In the genomic region with DNA sequence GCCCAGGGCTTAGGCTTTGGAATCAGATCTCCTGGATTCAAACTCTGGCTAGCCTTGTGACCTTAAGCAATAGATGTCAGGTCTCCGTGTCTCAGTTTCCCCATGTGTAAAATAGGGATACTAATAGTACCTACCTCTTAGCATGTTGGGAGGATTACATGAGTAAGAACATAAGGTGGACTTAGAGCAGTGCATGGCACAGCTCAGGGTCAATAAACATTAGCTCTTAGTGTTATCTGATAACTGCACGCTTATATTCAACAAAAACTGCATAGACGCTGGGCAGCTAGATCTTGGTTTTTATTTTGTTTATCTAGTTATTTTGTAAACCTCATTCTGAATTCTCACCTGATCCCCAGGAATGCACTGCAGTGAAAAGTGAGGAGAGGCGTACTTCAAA, we compare ENCODE assay signal across 24 cellular contexts.
"Had no signal": no experiment of that assay in that cellular context is flagged by ENCODE, and none has a peak within 500 bp of the region (broad histone marks: within the 10 kb centered on the region; RNA-seq: fewer than 3 reads in every experiment).

No MANE protein-coding gene starts in this region.

- H3K9ac ChIP-seq: neural progenitor cell, parathyroid adenoma had no signal

- H3K27me3 ChIP-seq: neural progenitor cell, ovary, suprapubic skin, testis, transverse colon, upper lobe of right lung, uterus had no signal

- H3K4me2 ChIP-seq: neural progenitor cell had no signal

- H3K36me3 ChIP-seq: neural progenitor cell, ovary, suprapubic skin, tibial artery, transverse colon, upper lobe of right lung, uterus had no signal

- H3K9me3 ChIP-seq: ovary, psoas muscle, suprapubic skin, testis, tibial artery, transverse colon, upper lobe of right lung, uterus had no signal

- H2AFZ ChIP-seq: neural progenitor cell, parathyroid adenoma had no signal

- H3K4me1 ChIP-seq: neural progenitor cell, parathyroid adenoma, psoas muscle, testis, tibial artery, upper lobe of right lung, uterus had no signal

- H3K27ac ChIP-seq: neural progenitor cell, ovary, parathyroid adenoma, psoas muscle, skin epidermis, suprapubic skin, testis, tibial artery, transverse colon, upper lobe of right lung, uterus had no signal

- H3K79me2 ChIP-seq: parathyroid adenoma had no signal

- H3K4me3 ChIP-seq: neural progenitor cell, ovary, psoas muscle, skin epidermis, suprapubic skin, testis, tibial artery, transverse colon, upper lobe of right lung, uterus had no signal

- ATAC-seq: naive thymus-derived CD4-positive, alpha-beta T cell; psoas muscle; right cardiac atrium; sciatic nerve; stimulated activated effector memory CD8-positive, alpha-beta T cell treated with anti-CD3 and anti-CD28 coated beads, Interleukin-12 subunit alpha, Interleukin-12 subunit beta, amount 100 ng/mL, for 72 hours; stimulated activated naive B cell treated with anti-CD40 and anti-IgM and Interleukin-4, amounts not matched to agents 10 μg/mL and 1 μg/mL and 100 μg/mL, for 72 hours; upper lobe of right lung had no signal

- DNase-seq: naive thymus-derived CD4-positive, alpha-beta T cell; occipital lobe; ovary; posterior cingulate gyrus; psoas muscle; right cardiac atrium; stimulated activated CD4-positive, alpha-beta T cell treated with anti-CD3 and anti-CD28 coated beads, Interleukin-15, amount 100 ng/mL, for 24 hours; stimulated activated CD4-positive, alpha-beta T cell treated with anti-CD3 and anti-CD28 coated beads, Interleukin-2, amount 100 ng/mL, for 24 hours; stimulated activated CD4-positive, alpha-beta T cell treated with anti-CD3 and anti-CD28 coated beads, Interleukin-2, amount 100 ng/mL, for 48 hours; stimulated activated CD4-positive, alpha-beta T cell treated with anti-CD3 and anti-CD28 coated beads, Interleukin-4, amount 100 ng/mL, for 24 hours; stimulated activated naive B cell treated with anti-CD40 and anti-IgM and Interleukin-4, amounts not matched to agents 10 μg/mL and 1 μg/mL and 100 μg/mL, for 72 hours; stimulated activated naive CD4-positive, alpha-beta T cell treated with Interleukin-2 at 50 U/mL for 16 hours; substantia nigra; testis; tibial artery; transverse colon; upper lobe of right lung; uterus had no signal
